Comparison of ENCODE assay signal across 18 cellular contexts in genomic region chr17:67043283-67043682, GRCh38. TPM values are rescaled to one million over a fixed set of nuclear protein-coding genes. Genes with fewer than 3 reads are reported as not detected.
DNase-seq lines count a peak whose midpoint lies in the region; ATAC-seq and TF ChIP-seq lines count a peak whose summit lies in the region.
"Had no signal": no experiment of that assay in that cellular context is flagged by ENCODE, and none has a peak within 500 bp of the region (broad histone marks: within the 10 kb centered on the region; RNA-seq: fewer than 3 reads in every experiment).

No MANE protein-coding gene starts in this region.

- H4K20me1 ChIP-seq in GM23248 (ENCODE audit: insufficient read depth) (no peaks in the 10 kb centered on the region), neural cell (ENCODE audit: insufficient read depth) (no peaks in the 10 kb centered on the region)

- H3K36me3 ChIP-seq in GM23248 (ENCODE audit: low read depth) = no peaks in the 10 kb centered on the region
- H3K36me3 ChIP-seq in neural cell (ENCODE audit: insufficient read depth, low read length) = no peaks in the 10 kb centered on the region
- H3K36me3 ChIP-seq in skeletal muscle tissue (ENCODE audit: control insufficient read depth in 3 of 3, insufficient read depth in 3 of 3, low read length in 3 of 3) = peaks cover 0 to 5% (median 4%) of the 10 kb centered on the region in 3 donors

- no peak for TF ChIP-seq EP300 in neural cell (conservative IDR thresholded peaks at IDR 0.05; ENCODE audit: poor library complexity, severe bottlenecking)

- peaks cover under 1% of the 10 kb centered on the region for H3K9me3 ChIP-seq in GM23248 (ENCODE audit: low read depth)
- no peaks in the 10 kb centered on the region for H3K9me3 ChIP-seq in neural cell (ENCODE audit: low read length)
- H3K9me3 ChIP-seq in skeletal muscle tissue (ENCODE audit: control insufficient read depth in 3 of 3, low read length in 3 of 3) = no peaks in the 10 kb centered on the region

- H3K27me3 ChIP-seq in GM23248 (replicated peaks; ENCODE audit: insufficient read depth) (peaks cover 15% of the 10 kb centered on the region), neural cell (ENCODE audit: insufficient read depth, low read depth, low read length) (no peaks in the 10 kb centered on the region), skeletal muscle tissue (ENCODE audit: control insufficient read depth in 3 of 3, insufficient read depth in 3 of 3, low read length in 3 of 3) (no peaks in the 10 kb centered on the region)

- no peaks in the 10 kb centered on the region for H3K4me1 ChIP-seq in GM23248 (ENCODE audit: insufficient read depth)
- H3K4me1 ChIP-seq in skeletal muscle tissue (ENCODE audit: control insufficient read depth in 3 of 3, insufficient read depth in 3 of 3, low read length in 3 of 3) = peaks cover 29 to 50% (median 30%) of the 10 kb centered on the region in 3 donors
- H3K4me1 ChIP-seq: A549 had no signal

- DNase-seq in GM23248 = peak; percentile 8
- peak; percentile 38 for DNase-seq in NCI-H69 (lab: John Stamatoyannopoulos, UW)
- DNase-seq in anterior cingulate cortex (lab: John Stamatoyannopoulos, UW) = no peak
- DNase-seq in stimulated activated CD4-positive, alpha-beta T cell treated with anti-CD3 and anti-CD28 coated beads, Interleukin-4, amount 100 ng/mL, for 1 hour = no peak
- DNase-seq: AML-193; Caco-2; CD4-positive, alpha-beta T cell; H9; IMR-90 had no signal

- H3K4me3 ChIP-seq in GM23248 (no peak overlapping the region), neural cell (ENCODE audit: low read length) (peak overlapping the region; percentile 9), skeletal muscle tissue (ENCODE audit: low read length in 3 of 3) (peak overlapping the region; percentile 78 to 93 (median 87))
- H3K4me3 ChIP-seq: A549 had no signal

- no peak overlapping the region for H2AFZ ChIP-seq in GM23248
- no peak overlapping the region for H2AFZ ChIP-seq in neural cell (ENCODE audit: low read depth, low read length)

- H3K9ac ChIP-seq in GM23248 (no peak overlapping the region), neural cell (ENCODE audit: low read length) (no peak overlapping the region), skeletal muscle tissue (ENCODE audit: low read depth in 1 of 3, low read length in 3 of 3) (peak overlapping the region; percentile 87 to 100 (median 96))

- H3F3A ChIP-seq in GM23248 (ENCODE audit: insufficient read depth) = no peaks in the 10 kb centered on the region
- no peaks in the 10 kb centered on the region for H3F3A ChIP-seq in neural cell (ENCODE audit: insufficient read depth, low read length, poor library complexity, severe bottlenecking)

- no peak for ATAC-seq in HG02840 (IDR thresholded peaks at IDR 0.05; ENCODE audit: low FRiP score, unreplicated experiment)
- ATAC-seq: A549 had no signal

- H3K4me2 ChIP-seq in GM23248 (ENCODE audit: unreplicated experiment) (no peak overlapping the region), neural cell (ENCODE audit: low read length) (no peak overlapping the region)
- H3K4me2 ChIP-seq: A549 had no signal

- WGBS in GM23248 (ENCODE audit: low coverage in 1 of 2, low lambda C conversion rate in 2 of 2, missing lambda C conversion rate in 2 of 2), 2 experiments = 52 to 55% methylated on average over 12 of the region's 12 CpGs

- H3K9me2 ChIP-seq in GM23248 (ENCODE audit: insufficient read depth) (no peaks in the 10 kb centered on the region), neural cell (ENCODE audit: insufficient read depth, low read length) (no peaks in the 10 kb centered on the region)

- TF ChIP-seq CTCF in neural cell (IDR thresholded peaks at IDR 0.05; ENCODE audit: poor library complexity, severe bottlenecking) = no peak

- in situ Hi-C loops in GM23248 (cut with MboI) = no loop called here

- H3K79me2 ChIP-seq in GM23248 (ENCODE audit: insufficient read depth) (no peaks in the 10 kb centered on the region), neural cell (replicated peaks; ENCODE audit: insufficient read depth, low read length) (no peaks in the 10 kb centered on the region)

- TF ChIP-seq RAD21 in neural cell (conservative IDR thresholded peaks at IDR 0.05) = no peak

- H3K27ac ChIP-seq in GM23248 (no peak overlapping the region), neural cell (ENCODE audit: low read length) (peak overlapping the region; percentile 59), skeletal muscle tissue (ENCODE audit: low read depth, low read length) (peak overlapping the region; percentile 97)
- H3K27ac ChIP-seq: 22Rv1, A549, C4-2B, HL-60 had no signal

TF ChIP-seq in neural cell, 6 proteins besides CTCF, POLR2A, EP300 and RAD21:
- TF ChIP-seq SMC3 (conservative IDR thresholded peaks at IDR 0.05; ENCODE audit: poor library complexity) = no peak
- TF ChIP-seq EZH2 (IDR thresholded peaks at IDR 0.05; ENCODE audit: borderline replicate concordance, insufficient read depth, low read length, poor library complexity, severe bottlenecking) = no peak
- TF ChIP-seq TAF1 (IDR thresholded peaks at IDR 0.05; ENCODE audit: low read depth) = no peak
- no peak for TF ChIP-seq REST (IDR thresholded peaks at IDR 0.05; ENCODE audit: borderline replicate concordance)
- no peak for TF ChIP-seq MXI1 (conservative IDR thresholded peaks at IDR 0.05; ENCODE audit: poor library complexity, severe bottlenecking)
- no peak for TF ChIP-seq POLR2AphosphoS5 (IDR thresholded peaks at IDR 0.05)

RNA-seq across cellular contexts. Expression of gene CACNG1, which starts 1.1 kb away (rescaled TPM):
- total RNA-seq in GM23248 (2014; rRNA removed; shearing (Covaris generic)) = not detected in 2 replicates
- not detected in 2 replicates for polyA plus RNA-seq in GM23248 (2016; fragmentation: Nextera tagmentation; extraction: Ambion mirVana)
- polyA plus RNA-seq in neural cell = 0.77 TPM in 1 of 2 replicates, not detected in the other
- not detected in 2 replicates for polyA minus RNA-seq in neural cell
- 43.3 TPM for total RNA-seq in skeletal muscle tissue
- total RNA-seq: Caco-2; CD4-positive, alpha-beta T cell; H1; H9; IMR-90 had no signal
- polyA plus RNA-seq: BJ, H1, IMR-90 had no signal

Comparison
In these comparisons a context has a peak if more than half of its experiments do, and no peak if none do; other contexts are left out.
1. DNase-seq: peak in GM23248 (single experiment) and NCI-H69 (single experiment); none in anterior cingulate cortex (0 of 58) and stimulated activated CD4-positive, alpha-beta T cell treated with anti-CD3 and anti-CD28 coated beads, Interleukin-4, amount 100 ng/mL, for 1 hour (single experiment).
2. H3K9ac ChIP-seq: peak in skeletal muscle tissue (3 of 3); none in GM23248 (single experiment) and neural cell (single experiment).
3. RNA of gene CACNG1, which starts 1.1 kb away (total RNA-seq): 43.3 TPM in skeletal muscle tissue (single experiment); not detected in GM23248; every median in the first group is over 10 times any median in the second.